Comparison of ENCODE assay signal across 1 cellular context in genomic region chr12:2752676-2753371, GRCh38.
TF ChIP-seq lines count a peak whose summit lies in the region.

No MANE protein-coding gene starts in this region.

TF ChIP-seq in K562, 482 proteins besides CTCF, POLR2A, EP300 and RAD21 (continued from another document and continues in another):
- TF ChIP-seq ATF3 (IDR thresholded peaks at IDR 0.05): no peak
- TF ChIP-seq ATF3 (CRISPR knock-in tag; conservative IDR thresholded peaks at IDR 0.05): no peak
- no peak for TF ChIP-seq HNRNPUL1 (IDR thresholded peaks at IDR 0.05; ENCODE audit: low read length)
- no peak for TF ChIP-seq SIRT6 (IDR thresholded peaks at IDR 0.05; ENCODE audit: low read depth, low read length)
- no peak for TF ChIP-seq POU5F1 (IDR thresholded peaks at IDR 0.05; ENCODE audit: borderline replicate concordance, low read depth, low read length, partially characterized antibody)
- TF ChIP-seq CTCFL (IDR thresholded peaks at IDR 0.05; ENCODE audit: borderline replicate concordance, insufficient read depth, low read depth, low read length, poor library complexity, severe bottlenecking): no peak
- TF ChIP-seq HMGXB4 (CRISPR knock-in tag; IDR thresholded peaks at IDR 0.05): peak; percentile 84; the same call in 1 of the 2 replicates
- no peak for TF ChIP-seq THAP12 (CRISPR knock-in tag; IDR thresholded peaks at IDR 0.05)
- no peak for TF ChIP-seq ZNF707 (CRISPR knock-in tag; conservative IDR thresholded peaks at IDR 0.05)
- peak; percentile 22 for TF ChIP-seq ZNF146 (CRISPR knock-in tag; IDR thresholded peaks at IDR 0.05; ENCODE audit: unreplicated experiment)
- TF ChIP-seq RBM14 (IDR thresholded peaks at IDR 0.05; ENCODE audit: borderline replicate concordance, insufficient read depth, low read depth, low read length): no peak
- no peak for TF ChIP-seq SNAPC5 (CRISPR knock-in tag; IDR thresholded peaks at IDR 0.05)
- TF ChIP-seq GTF2F1 (IDR thresholded peaks at IDR 0.05; ENCODE audit: low read depth, low read length): no peak
- TF ChIP-seq ZNF212 (CRISPR knock-in tag; IDR thresholded peaks at IDR 0.05): no peak
- TF ChIP-seq NFE2L1 (tag; IDR thresholded peaks at IDR 0.05; ENCODE audit: borderline replicate concordance, low read depth): no peak
- peak in 1 of 2 experiments; percentile 85; a peak in 2 of 4 replicates for TF ChIP-seq HDAC1 (IDR thresholded peaks at IDR 0.05)
- TF ChIP-seq ZNF655 (CRISPR knock-in tag; IDR thresholded peaks at IDR 0.05): no peak
- no peak for TF ChIP-seq NFIX (CRISPR knock-in tag; IDR thresholded peaks at IDR 0.05; ENCODE audit: low read depth)
- peak; percentile 93 to 98 for TF ChIP-seq SIN3A (IDR thresholded peaks at IDR 0.05; ENCODE audit: borderline replicate concordance in 2 of 2, control insufficient read depth in 1 of 2, low read depth in 2 of 2, low read length in 2 of 2)
- TF ChIP-seq ZNF253 (CRISPR knock-in tag; conservative IDR thresholded peaks at IDR 0.05): no peak
- TF ChIP-seq ZBTB43 (CRISPR knock-in tag; IDR thresholded peaks at IDR 0.05): peak; percentile 91
- no peak for TF ChIP-seq ZFP30 (CRISPR knock-in tag; IDR thresholded peaks at IDR 0.05; ENCODE audit: borderline replicate concordance)
- no peak for TF ChIP-seq ZNF280B (CRISPR knock-in tag; IDR thresholded peaks at IDR 0.05)
- no peak for TF ChIP-seq BRCA1 (IDR thresholded peaks at IDR 0.05)
- TF ChIP-seq BRCA1 (CRISPR knock-in tag; IDR thresholded peaks at IDR 0.05): peak; percentile 94; the same call in 1 of the 2 replicates
- TF ChIP-seq L3MBTL2 (IDR thresholded peaks at IDR 0.05): no peak
- no peak for TF ChIP-seq NELFE (IDR thresholded peaks at IDR 0.05; ENCODE audit: insufficient read depth, insufficient read length)
- no peak for TF ChIP-seq MCM5 (IDR thresholded peaks at IDR 0.05; ENCODE audit: low read depth)
- no peak for TF ChIP-seq RBM22 (IDR thresholded peaks at IDR 0.05; ENCODE audit: low read depth, low read length, poor library complexity, severe bottlenecking)
- TF ChIP-seq TFE3 (CRISPR knock-in tag; IDR thresholded peaks at IDR 0.05): no peak
- no peak for TF ChIP-seq SAFB (IDR thresholded peaks at IDR 0.05; ENCODE audit: borderline replicate concordance, low read depth, low read length)
- no peak for TF ChIP-seq E2F8 (IDR thresholded peaks at IDR 0.05; ENCODE audit: low read depth, partially characterized antibody)
- peak; percentile 97 for TF ChIP-seq NCOA6 (IDR thresholded peaks at IDR 0.05)
- peak; percentile 64 for TF ChIP-seq USF2 (CRISPR knock-in tag; IDR thresholded peaks at IDR 0.05)
- TF ChIP-seq ZNF764 (CRISPR knock-in tag; IDR thresholded peaks at IDR 0.05; ENCODE audit: low read depth): no peak
- no peak for TF ChIP-seq GTF2B (IDR thresholded peaks at IDR 0.05; ENCODE audit: extremely low read depth, insufficient read length)
- no peak for TF ChIP-seq PTRF (tag; IDR thresholded peaks at IDR 0.05)
- TF ChIP-seq SIN3B (IDR thresholded peaks at IDR 0.05; ENCODE audit: low read depth): no peak
- no peak for TF ChIP-seq CEBPB (tag; IDR thresholded peaks at IDR 0.05)
- TF ChIP-seq RBM25 (IDR thresholded peaks at IDR 0.05; ENCODE audit: low read depth, low read length, severe bottlenecking): no peak
- 0 out of 2 replicates have a peak, but pooled peaks have one; percentile 16 for TF ChIP-seq ATF4 (CRISPR knock-in tag; IDR thresholded peaks at IDR 0.05)
- no peak for TF ChIP-seq MXD1 (CRISPR knock-in tag; IDR thresholded peaks at IDR 0.05; ENCODE audit: borderline replicate concordance, poor library complexity, severe bottlenecking)
- TF ChIP-seq NCOA1 (IDR thresholded peaks at IDR 0.05; ENCODE audit: low read depth): peak; percentile 97
